In the genomic region with DNA sequence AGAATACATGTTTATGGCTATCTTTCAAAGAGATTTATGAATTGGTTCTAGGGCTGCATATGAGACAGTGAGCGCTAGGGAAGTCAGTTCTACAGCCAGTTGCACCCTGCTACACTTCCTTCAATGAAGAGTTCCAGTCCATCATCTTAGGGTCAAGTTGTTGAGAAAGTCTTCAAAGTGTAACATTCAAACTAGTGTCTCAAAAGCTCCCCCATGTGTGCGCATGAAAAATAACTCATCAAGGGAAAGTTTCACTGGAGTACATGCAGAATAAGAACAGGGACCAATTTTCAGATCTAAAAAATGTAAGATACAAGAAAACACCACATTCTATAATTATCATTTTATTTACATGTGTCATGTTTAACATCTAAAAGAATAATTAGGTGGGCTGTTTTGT, we compare ENCODE assay signal across 8 cellular contexts.
A peak's percentile ranks its signal among the peaks of the same experiment; 100 is the strongest.
DNase-seq lines count a peak whose midpoint lies in the region; ATAC-seq, FAIRE-seq and TF ChIP-seq lines count a peak whose summit lies in the region.

No MANE protein-coding gene starts in this region.

- H3K27ac ChIP-seq in tibial artery, result peak overlapping the region; percentile 52 to 53

- H3K4me1 ChIP-seq in tibial artery, result peaks cover 0 to 84% (median 11%) of the 10 kb centered on the region in 4 donors

- intact Hi-C loops in tibial artery (cut with DNase I; ENCODE audit: low total_unique reads), result loop anchor here (10.0 kb wide), 1 partner anchor 568 kb away; no protein-coding TSS in a partner anchor

- peak; percentile 62 to 76 for DNase-seq in AML-193 (lab: John Stamatoyannopoulos, UW)
- DNase-seq in GM19239 (ENCODE audit: insufficient read length, low spot score), result no peak
- peak; percentile 95 for DNase-seq in NOMO-1 treated with DMSO at 0.1 percent for 48 hours (lab: John Stamatoyannopoulos, UW; ENCODE audit: unreplicated experiment)
- DNase-seq in fibroblast of mammary gland (ENCODE audit: low read depth), result peak; percentile 60
- no peak for DNase-seq in tibial artery
- no peak for DNase-seq in stimulated activated CD4-positive, alpha-beta T cell treated with anti-CD3 and anti-CD28 coated beads, Interleukin-4, amount 100 ng/mL, for 4 hours

- H3K27me3 ChIP-seq in tibial artery, result no peaks in the 10 kb centered on the region

- TF ChIP-seq CTCF in fibroblast of mammary gland (conservative IDR thresholded peaks at IDR 0.05; ENCODE audit: control insufficient read depth, insufficient read depth, low read depth, low read length), result peak; percentile 57
- TF ChIP-seq CTCF in tibial artery (IDR thresholded peaks at IDR 0.05), result peak; percentile 43 to 44

- H3K4me3 ChIP-seq in fibroblast of mammary gland (ENCODE audit: control insufficient read depth, low read depth, low read length), result no peak overlapping the region
- H3K4me3 ChIP-seq in tibial artery, result no peak overlapping the region

- no peaks in the 10 kb centered on the region for H3K36me3 ChIP-seq in tibial artery

- no peaks in the 10 kb centered on the region for H3K9me3 ChIP-seq in tibial artery

- ATAC-seq in HG02623 (IDR thresholded peaks at IDR 0.05; ENCODE audit: unreplicated experiment) (no peak), GM21360 (IDR thresholded peaks at IDR 0.05; ENCODE audit: unreplicated experiment) (no peak)

- FAIRE-seq in GM19239 (lab: Jason Lieb, UNC), result peak; percentile 67

Comparison
In these comparisons a context has a peak if more than half of its experiments do, and no peak if none do; other contexts are left out.
1. DNase-seq: peak in AML-193 (2 of 2), NOMO-1 treated with DMSO at 0.1 percent for 48 hours (single experiment) and fibroblast of mammary gland (single experiment); none in GM19239 (single experiment), tibial artery (0 of 2) and stimulated activated CD4-positive, alpha-beta T cell treated with anti-CD3 and anti-CD28 coated beads, Interleukin-4, amount 100 ng/mL, for 4 hours (0 of 2).